Comparison of ENCODE assay signal across 26 cellular contexts in the genomic region with DNA sequence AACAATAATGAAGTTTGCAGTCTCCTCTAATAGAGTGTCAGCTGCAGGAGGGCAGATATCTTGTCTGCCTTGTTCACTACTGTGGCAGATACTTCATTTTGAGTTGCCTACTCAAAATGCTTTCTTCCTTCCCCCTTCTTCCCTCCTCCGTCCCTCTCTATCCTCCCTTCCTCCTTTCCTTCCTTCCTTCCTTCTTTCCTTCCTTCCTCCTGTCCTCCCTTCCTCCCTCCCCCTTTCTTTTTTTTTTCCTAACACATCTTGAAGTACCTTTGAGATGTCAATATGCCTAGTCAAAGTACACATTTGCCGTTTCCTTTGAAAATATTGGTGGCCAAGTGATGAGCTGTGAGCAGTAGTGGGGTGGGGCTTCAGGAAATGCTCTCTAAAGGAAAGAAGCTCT.
"Had no signal": no experiment of that assay in that cellular context is flagged by ENCODE, and none has a peak within 500 bp of the region (broad histone marks: within the 10 kb centered on the region; RNA-seq: fewer than 3 reads in every experiment).

No MANE protein-coding gene starts in this region.

- H3K27ac ChIP-seq: colonic mucosa, epithelial cell of prostate, esophagus squamous epithelium, gastrocnemius medialis, heart right ventricle, left lung had no signal

- H3K4me1 ChIP-seq: colonic mucosa, gastrocnemius medialis had no signal

- DNase-seq: colonic mucosa; cortex of kidney; effector CD8-positive, alpha-beta T cell; effector memory CD8-positive, alpha-beta T cell; endodermal cell; erythroblast; esophagus squamous epithelium; foreskin fibroblast; foreskin melanocyte; gastrocnemius medialis; glutamatergic neuron; head of caudate nucleus; heart right ventricle; hippocampal formation; left cardiac atrium; left lung; left ventricle myocardium superior; mammary epithelial cell; mesendoderm; midbrain had no signal

- H3K27me3 ChIP-seq: colonic mucosa, gastrocnemius medialis, heart right ventricle, left lung had no signal

- H3K4me3 ChIP-seq: colonic mucosa, esophagus squamous epithelium, gastrocnemius medialis, heart right ventricle, left lung, lung had no signal

- H3K36me3 ChIP-seq: colonic mucosa, esophagus squamous epithelium, gastrocnemius medialis, heart right ventricle, left lung had no signal

- ATAC-seq: effector memory CD8-positive, alpha-beta T cell; esophagus mucosa; gastrocnemius medialis; heart right ventricle; left cardiac atrium; left lung; left ventricle myocardium superior had no signal

- FAIRE-seq: endometrium, islet of Langerhans, keratinocyte had no signal

- H3K9me3 ChIP-seq: colonic mucosa, esophagus squamous epithelium, gastrocnemius medialis, heart right ventricle, left lung had no signal
